Comparison of ENCODE assay signal across 23 cellular contexts in the genomic region with DNA sequence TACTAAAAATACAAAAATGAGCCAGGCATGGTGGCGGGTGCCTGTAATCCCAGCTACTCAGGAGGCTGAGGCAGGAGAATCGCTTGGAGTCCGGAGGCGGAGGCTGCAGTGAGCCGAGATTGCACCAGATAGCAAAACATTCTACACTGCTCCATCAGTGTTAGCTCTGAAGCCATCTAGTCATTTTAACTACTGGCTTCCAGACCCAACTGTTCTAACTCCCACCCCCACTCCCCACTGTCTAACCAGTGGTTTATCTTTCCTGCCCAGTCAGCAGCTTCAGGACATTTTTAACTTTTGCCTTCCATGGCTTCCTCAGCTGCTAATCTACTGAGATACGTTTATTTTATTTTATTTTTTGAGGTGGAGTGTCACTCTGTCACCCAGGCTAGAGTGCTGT.
"Had no signal": no experiment of that assay in that cellular context is flagged by ENCODE, and none has a peak within 500 bp of the region (broad histone marks: within the 10 kb centered on the region; RNA-seq: fewer than 3 reads in every experiment).

No MANE protein-coding gene starts in this region.

- H3K36me3 ChIP-seq: esophagus squamous epithelium, heart right ventricle, lower lobe of right lung, prostate gland, right atrium auricular region, sigmoid colon, stomach, tibial artery had no signal

- H3K27me3 ChIP-seq: esophagus squamous epithelium, heart right ventricle, right atrium auricular region, sigmoid colon, stomach, testis, tibial artery had no signal

- H3K9me3 ChIP-seq: esophagus squamous epithelium, heart right ventricle, lower lobe of right lung, prostate gland, right atrium auricular region, sigmoid colon, stomach, testis, tibial artery had no signal

- H3K4me1 ChIP-seq: prostate gland, right atrium auricular region, testis had no signal

- DNase-seq: cortex of kidney; effector memory CD8-positive, alpha-beta T cell; esophagus squamous epithelium; foreskin melanocyte; glutamatergic neuron; heart right ventricle; hippocampal formation; immature natural killer cell; islet precursor cell; left ventricle myocardium superior; lower lobe of right lung; naive thymus-derived CD8-positive, alpha-beta T cell; nephron progenitor cell; nucleus accumbens; sigmoid colon; stimulated activated CD4-positive, alpha-beta T cell treated with anti-CD3 and anti-CD28 coated beads, Interleukin-2, amount 100 ng/mL, for 24 hours; stimulated activated CD4-positive, alpha-beta T cell treated with anti-CD3 and anti-CD28 coated beads, Interleukin-4, amount 100 ng/mL, for 24 hours; stimulated activated naive CD4-positive, alpha-beta T cell treated with Interleukin-2 at 50 U/mL for 16 hours; stomach; testis; tibial artery had no signal

- H3K4me3 ChIP-seq: esophagus squamous epithelium, heart right ventricle, lower lobe of right lung, prostate gland, right atrium auricular region, sigmoid colon, stomach, testis, tibial artery had no signal

- H3K27ac ChIP-seq: esophagus squamous epithelium, heart right ventricle, lower lobe of right lung, prostate gland, right atrium auricular region, sigmoid colon, stomach, testis, tibial artery had no signal
